In the genomic region with DNA sequence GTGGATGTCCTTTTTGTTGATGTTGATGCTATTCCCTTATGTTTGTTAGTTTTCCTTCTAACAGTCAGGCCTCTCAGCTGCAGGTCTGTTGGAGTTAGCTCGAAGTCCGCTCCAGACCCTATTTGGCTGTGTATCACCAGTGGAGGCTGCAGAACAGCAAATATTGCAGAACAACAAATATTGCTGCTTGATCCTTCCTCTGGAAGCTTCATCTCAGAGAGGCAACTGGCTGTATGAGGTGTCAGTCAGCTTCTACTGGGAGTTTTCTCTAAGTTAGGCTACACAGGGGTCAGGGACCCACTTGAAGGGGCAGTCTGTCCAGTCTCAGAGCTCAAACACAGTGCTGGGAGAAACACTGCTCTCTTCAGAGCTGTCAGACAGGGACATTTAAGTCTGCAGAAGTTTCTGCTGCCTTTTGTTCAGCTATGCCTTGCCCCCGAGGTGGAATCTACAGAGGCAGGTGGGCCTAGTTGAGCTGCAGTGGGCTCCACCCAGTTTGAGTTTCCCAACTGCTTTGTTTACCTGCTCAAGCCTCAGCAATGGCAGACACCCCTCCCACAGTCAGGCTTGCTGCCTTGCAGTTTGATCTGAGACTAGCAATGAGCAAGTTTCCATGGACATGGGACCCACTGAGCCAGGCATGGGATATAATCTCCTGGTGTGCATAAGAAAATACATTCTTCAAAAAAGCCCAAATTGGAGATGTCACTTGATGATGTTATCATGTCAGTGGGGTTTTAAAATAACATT, we compare ENCODE assay signal across 25 cellular contexts.
DNase-seq lines count a peak whose midpoint lies in the region; ATAC-seq, FAIRE-seq and TF ChIP-seq lines count a peak whose summit lies in the region.
"Had no signal": no experiment of that assay in that cellular context is flagged by ENCODE, and none has a peak within 500 bp of the region (broad histone marks: within the 10 kb centered on the region; RNA-seq: fewer than 3 reads in every experiment).

No MANE protein-coding gene starts in this region.

- ATAC-seq in HepG2 (peak; percentile 82), GM18907 (IDR thresholded peaks at IDR 0.05; ENCODE audit: unreplicated experiment) (no peak)
- ATAC-seq: GM12878 had no signal

- POLR2A ChIA-PET in HepG2 (lab: Yijun Ruan, JAX) = interaction anchor here (1.1 kb wide), 1 partner anchor 78 kb away, joined by 5 read pairs; no protein-coding TSS in a partner anchor

- CTCF ChIA-PET in HepG2 (lab: Yijun Ruan, JAX; ENCODE audit: low intra/inter-chr PET ratio, low total read pairs) = no interaction called here

- peak; percentile 40 for FAIRE-seq in HepG2 (lab: Jason Lieb, UNC)
- FAIRE-seq: A204.1, GM12878, GM12892, GM19239 had no signal

- intact Hi-C loops in HepG2 (cut with micrococcal nuclease; ENCODE audit: unreplicated experiment) = no loop called here
- intact Hi-C loops in thyroid gland (cut with DNase I) = no loop called here

- TF ChIP-seq CTCF in VCaP (conservative IDR thresholded peaks at IDR 0.05) (no peak), HepG2 (CRISPR knock-in tag; IDR thresholded peaks at IDR 0.05) (no peak), thyroid gland (IDR thresholded peaks at IDR 0.05) (no peak)

- in situ Hi-C loops in HepG2 (cut with HindIII; ENCODE audit: extremely low pct_ligation_motif_present, low pct_unique_long_range_greater_than_20kb) = no loop called here

- no peaks in the 10 kb centered on the region for H3K79me2 ChIP-seq in HepG2 (ENCODE audit: insufficient read depth, low read length)

- H3K4me3 ChIP-seq in HepG2 (replicated peaks in 1 of 3; ENCODE audit: insufficient read depth in 1 of 3, low read depth in 2 of 3, low read length in 3 of 3) = no peak overlapping the region
- H3K4me3 ChIP-seq in thyroid gland (replicated peaks in 1 of 3) = no peak overlapping the region
- H3K4me3 ChIP-seq: BLaER1, GM12878 had no signal

- TF ChIP-seq EP300 in HepG2 (IDR thresholded peaks at IDR 0.05; ENCODE audit: low read depth in 2 of 2, low read length in 2 of 2) = no peak
- TF ChIP-seq EP300 in HepG2 (CRISPR knock-in tag; IDR thresholded peaks at IDR 0.05; ENCODE audit: borderline replicate concordance) = no peak

- TF ChIP-seq POLR2A in HepG2 (IDR thresholded peaks at IDR 0.05; ENCODE audit: insufficient read depth in 1 of 2, low read depth in 2 of 2, low read length in 2 of 2) = no peak
- no peak for TF ChIP-seq POLR2A in thyroid gland (IDR thresholded peaks at IDR 0.05)

- peak overlapping the region; percentile 57 for H3K4me2 ChIP-seq in HepG2 (ENCODE audit: low read depth, low read length)
- H3K4me2 ChIP-seq: BLaER1 had no signal

- DNase-seq in HepG2 (ENCODE audit: low spot score) (peak; percentile 21), OCI-M2 (lab: John Stamatoyannopoulos, UW; ENCODE audit: unreplicated experiment) (no peak), thyroid gland (no peak)
- DNase-seq: 8988T; ACHN; BE2C; C1 segment of cervical spinal cord; CD4-positive, alpha-beta memory T cell; CD4-positive, CD25-positive, alpha-beta regulatory T cell; CD8-positive, alpha-beta memory T cell; COR-L47; DMS 273 treated with DMSO at 0.1 percent for 48 hours; DMS153; DMS53; DMS79; DND-41; EL; GDM1 had no signal

- H4K20me1 ChIP-seq in HepG2 (ENCODE audit: insufficient read depth, low read length) = no peaks in the 10 kb centered on the region
- H4K20me1 ChIP-seq: BLaER1 had no signal

- H3K36me3 ChIP-seq in HepG2 (replicated peaks in 1 of 2; ENCODE audit: control insufficient read depth in 1 of 2, insufficient read depth in 2 of 2, low read length in 2 of 2) (no peaks in the 10 kb centered on the region), thyroid gland (no peaks in the 10 kb centered on the region)
- H3K36me3 ChIP-seq: BE2C, BLaER1 had no signal

- 0% methylated on average over 1 of the region's 3 CpGs for WGBS in HepG2 (ENCODE audit: low lambda C conversion rate)
- 59 to 85% methylated on average over 2 to 3 of the region's 3 CpGs for WGBS in thyroid gland, 2 donors

- H3K27ac ChIP-seq in VCaP (peak overlapping the region; percentile 52), HepG2 (ENCODE audit: extremely low read length, insufficient read depth, low read length) (no peak overlapping the region), thyroid gland (no peak overlapping the region)
- H3K27ac ChIP-seq: BLaER1 had no signal

- TF ChIP-seq RAD21 in HepG2 (CRISPR knock-in tag; IDR thresholded peaks at IDR 0.05) = no peak

- no peak overlapping the region for H3K9ac ChIP-seq in HepG2 (ENCODE audit: insufficient read depth, low read depth, low read length)
- H3K9ac ChIP-seq: BLaER1 had no signal

- H3K4me1 ChIP-seq in HepG2 (ENCODE audit: insufficient read depth, low read length) (peaks cover 13% of the 10 kb centered on the region), thyroid gland (no peaks in the 10 kb centered on the region)
- H3K4me1 ChIP-seq: BE2C, BLaER1 had no signal

- H3K27me3 ChIP-seq in HepG2 (ENCODE audit: control insufficient read depth in 1 of 2, insufficient read depth in 2 of 2, low read length in 2 of 2) = no peaks in the 10 kb centered on the region
- H3K27me3 ChIP-seq in thyroid gland = no peaks in the 10 kb centered on the region
- H3K27me3 ChIP-seq: BE2C, BLaER1 had no signal

- no peaks in the 10 kb centered on the region for H3K9me3 ChIP-seq in HepG2 (ENCODE audit: low read length)
- H3K9me3 ChIP-seq in thyroid gland = no peaks in the 10 kb centered on the region
- H3K9me3 ChIP-seq: BE2C, BLaER1 had no signal

- no peak overlapping the region for H2AFZ ChIP-seq in HepG2 (ENCODE audit: low read length)

- no TSS peak for BruUV-seq in HepG2 (replicated peaks; lab: Mats Ljungman, UMichigan)

TF ChIP-seq in HepG2, 621 proteins besides CTCF, POLR2A, EP300 and RAD21 (continues in another document):
- TF ChIP-seq PBX2 (CRISPR knock-in tag; IDR thresholded peaks at IDR 0.05) (peak; percentile 75), FOXP1 (IDR thresholded peaks at IDR 0.05) (no peak), FOXP1 (CRISPR knock-in tag; IDR thresholded peaks at IDR 0.05) (peak; percentile 41; the same call in 1 of the 2 replicates), PBX3 (CRISPR knock-in tag; IDR thresholded peaks at IDR 0.05; ENCODE audit: borderline replicate concordance) (no peak), ZEB1 (IDR thresholded peaks at IDR 0.05; ENCODE audit: insufficient replicate concordance, low read depth) (no peak), HDAC6 (IDR thresholded peaks at IDR 0.05; ENCODE audit: low read depth, low read length) (no peak), MED1 (CRISPR knock-in tag; IDR thresholded peaks at IDR 0.05) (no peak), ZNF138 (CRISPR knock-in tag; IDR thresholded peaks at IDR 0.05; ENCODE audit: low read depth) (no peak), ZNF557 (CRISPR knock-in tag; IDR thresholded peaks at IDR 0.05) (no peak), ZC3H13 (CRISPR knock-in tag; IDR thresholded peaks at IDR 0.05) (no peak), NFYB (CRISPR knock-in tag; IDR thresholded peaks at IDR 0.05) (peak; percentile 62), HOXA9 (CRISPR knock-in tag; IDR thresholded peaks at IDR 0.05; ENCODE audit: borderline replicate concordance) (no peak), SRF (IDR thresholded peaks at IDR 0.05; ENCODE audit: low read depth, low read length) (peak; percentile 30; the same call in 1 of the 2 replicates), ZNF850 (CRISPR knock-in tag; conservative IDR thresholded peaks at IDR 0.05) (no peak), TAF1 (CRISPR knock-in tag; IDR thresholded peaks at IDR 0.05) (no peak), XBP1 (CRISPR knock-in tag; IDR thresholded peaks at IDR 0.05) (no peak), ZNF225 (CRISPR knock-in tag; IDR thresholded peaks at IDR 0.05) (no peak), PAF1 (CRISPR knock-in tag; IDR thresholded peaks at IDR 0.05) (no peak), SP2 (CRISPR knock-in tag; IDR thresholded peaks at IDR 0.05) (0 out of 2 replicates have a peak, but pooled peaks have one; percentile 33), ZNF251 (CRISPR knock-in tag; IDR thresholded peaks at IDR 0.05) (no peak), TRIM24 (CRISPR knock-in tag; IDR thresholded peaks at IDR 0.05) (no peak), CEBPB (IDR thresholded peaks at IDR 0.05; ENCODE audit: borderline replicate concordance, low read depth, low read length) (peak; percentile 31; the same call in 1 of the 2 replicates)
- TF ChIP-seq, protein P1, sequence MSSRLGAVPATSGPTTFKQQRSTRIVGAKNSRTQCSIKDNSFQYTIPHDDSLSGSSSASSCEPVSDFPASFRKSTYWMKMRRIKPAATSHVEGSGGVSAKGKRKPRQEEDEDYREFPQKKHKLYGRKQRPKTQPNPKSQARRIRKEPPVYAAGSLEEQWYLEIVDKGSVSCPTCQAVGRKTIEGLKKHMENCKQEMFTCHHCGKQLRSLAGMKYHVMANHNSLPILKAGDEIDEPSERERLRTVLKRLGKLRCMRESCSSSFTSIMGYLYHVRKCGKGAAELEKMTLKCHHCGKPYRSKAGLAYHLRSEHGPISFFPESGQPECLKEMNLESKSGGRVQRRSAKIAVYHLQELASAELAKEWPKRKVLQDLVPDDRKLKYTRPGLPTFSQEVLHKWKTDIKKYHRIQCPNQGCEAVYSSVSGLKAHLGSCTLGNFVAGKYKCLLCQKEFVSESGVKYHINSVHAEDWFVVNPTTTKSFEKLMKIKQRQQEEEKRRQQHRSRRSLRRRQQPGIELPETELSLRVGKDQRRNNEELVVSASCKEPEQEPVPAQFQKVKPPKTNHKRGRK (CRISPR knock-in tag; IDR thresholded peaks at IDR 0.05) = no peak
